1 cellular context compared by ENCODE assay signal in genomic region chr6:55497694-55498093, GRCh38.
TF ChIP-seq lines count a peak whose summit lies in the region.

No MANE protein-coding gene starts in this region.

TF ChIP-seq in WTC11, 78 proteins besides CTCF, POLR2A, EP300 and RAD21 (continued from another document):
- TF ChIP-seq ZNF281 (CRISPR knock-in tag; IDR thresholded peaks at IDR 0.05) (no peak), ATF2 (CRISPR knock-in tag; IDR thresholded peaks at IDR 0.05; ENCODE audit: borderline replicate concordance, low read depth) (no peak), IRF2 (CRISPR knock-in tag; IDR thresholded peaks at IDR 0.05; ENCODE audit: borderline replicate concordance, low read depth) (no peak), MLX (CRISPR knock-in tag; IDR thresholded peaks at IDR 0.05) (no peak), RELA (CRISPR knock-in tag; IDR thresholded peaks at IDR 0.05; ENCODE audit: borderline replicate concordance) (no peak), PRDM15 (CRISPR knock-in tag; IDR thresholded peaks at IDR 0.05) (no peak), ZNF512 (CRISPR knock-in tag; IDR thresholded peaks at IDR 0.05; ENCODE audit: borderline replicate concordance) (no peak), ZNF416 (CRISPR knock-in tag; IDR thresholded peaks at IDR 0.05) (no peak)
TF ChIP-seq in WTC11: peak in this region for 0.
